23 cellular contexts compared by ENCODE assay signal in genomic region chr9:124517600-124517999, GRCh38. TPM values are rescaled to one million over a fixed set of nuclear protein-coding genes. Genes with fewer than 3 reads are reported as not detected.
"Had no signal": no experiment of that assay in that cellular context is flagged by ENCODE, and none has a peak within 500 bp of the region (broad histone marks: within the 10 kb centered on the region; RNA-seq: fewer than 3 reads in every experiment).

No MANE protein-coding gene starts in this region.

- FAIRE-seq: HepG2, RCC 7860 had no signal

- DNase-seq: IMR-90, Karpas-422, KG1, MM.1S, NCI-H1092 treated with DMSO at 0.1 percent for 48 hours, NCI-H1436, NCI-H187, NCI-H2029, NCI-H2081 treated with DMSO at 0.1 percent for 48 hours, NCI-H2171, NCI-H226, NCI-H446, NCI-H510A, NCI-H524 treated with DMSO at 0.1 percent for 48 hours, NCI-H69, NCI-H774, RPMI8226, SHP77, SK-N-SH had no signal

- H3K9ac ChIP-seq: SK-N-SH had no signal

- H3K9me3 ChIP-seq: SK-N-SH had no signal

- H3K4me2 ChIP-seq: SK-N-SH had no signal

- ATAC-seq: HepG2 had no signal

RNA-seq across cellular contexts. Expression of gene NR5A1, which starts 10.4 kb away (rescaled TPM):
- total RNA-seq: HT1080, IMR-90, SK-MEL-5 had no signal
- polyA plus RNA-seq: IMR-90, SK-N-SH had no signal
